ENCODE assay signal across 17 cellular contexts in genomic region chr22:49513358-49513851, GRCh38.
"Had no signal": no experiment of that assay in that cellular context is flagged by ENCODE, and none has a peak within 500 bp of the region (broad histone marks: within the 10 kb centered on the region; RNA-seq: fewer than 3 reads in every experiment).

No MANE protein-coding gene starts in this region.

- DNase-seq: activated CD4-positive, alpha-beta T cell treated with anti-CD3 and anti-CD28 coated beads for 36 hours; activated CD8-positive, alpha-beta T cell treated with anti-CD3 and anti-CD28 coated beads for 36 hours; activated gamma-delta T cell treated with Interleukin-2 at 50 U/mL for 16 hours; amniotic stem cell; body of pancreas; central memory CD4-positive, alpha-beta T cell; foreskin fibroblast; glutamatergic neuron; left lung; mammary epithelial cell; occipital lobe; stimulated activated CD4-positive, alpha-beta T cell treated with anti-CD3 and anti-CD28 coated beads, Interleukin-2, amount 100 ng/mL, for 48 hours; T-helper 17 cell; WERI-Rb-1 had no signal

- ATAC-seq: activated CD4-positive, alpha-beta T cell treated with anti-CD3 and anti-CD28 coated beads for 36 hours; activated CD8-positive, alpha-beta T cell treated with anti-CD3 and anti-CD28 coated beads for 36 hours; body of pancreas; left lung; stimulated activated memory B cell treated with anti-CD40 and anti-IgM and Interleukin-4, amounts not matched to agents 10 μg/mL and 1 μg/mL and 100 μg/mL, for 72 hours; T-helper 17 cell had no signal

- H3K4me1 ChIP-seq: body of pancreas, left lung, tibial nerve had no signal

- H3K4me3 ChIP-seq: body of pancreas, coronary artery, left lung, tibial nerve had no signal

- H3K27me3 ChIP-seq: body of pancreas, tibial nerve had no signal

- H3K27ac ChIP-seq: body of pancreas, coronary artery, left lung, tibial nerve, WERI-Rb-1 had no signal

- H3K36me3 ChIP-seq: left lung, tibial nerve, WERI-Rb-1 had no signal
